Comparison of ENCODE assay signal across 21 cellular contexts in the genomic region with DNA sequence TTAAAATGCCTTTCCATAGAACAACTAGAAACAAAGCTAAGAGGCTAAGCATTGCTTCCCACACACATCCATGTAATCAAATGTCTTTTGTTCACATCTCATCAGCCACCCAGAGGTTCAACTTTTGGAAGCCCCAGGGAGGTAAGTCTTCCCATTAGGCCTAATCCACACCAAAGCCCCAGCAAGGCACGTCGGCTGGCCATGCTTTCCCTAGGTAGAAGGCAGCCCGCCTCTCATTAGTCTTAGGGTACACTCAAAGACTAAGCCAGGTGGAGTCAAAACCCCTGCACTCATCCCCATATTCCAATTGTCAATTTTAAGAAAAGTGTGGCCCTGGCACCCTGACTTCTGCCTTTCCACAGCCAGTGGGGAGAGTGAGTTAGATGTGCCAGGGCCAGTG.
"Had no signal": no experiment of that assay in that cellular context is flagged by ENCODE, and none has a peak within 500 bp of the region (broad histone marks: within the 10 kb centered on the region; RNA-seq: fewer than 3 reads in every experiment).

No MANE protein-coding gene starts in this region.

- H3K4me3 Mint-ChIP-seq: activated CD4-positive, alpha-beta memory T cell treated with anti-CD3 and anti-CD28 coated beads, Interleukin-2, amount 10 ng/mL, durations not matched to agents 7 days and 5 days; activated CD4-positive, alpha-beta T cell treated with anti-CD3 and anti-CD28 coated beads for 36 hours; activated naive CD4-positive, alpha-beta T cell treated with anti-CD3 and anti-CD28 coated beads, Interleukin-2, amount 10 ng/mL, durations not matched to agents 7 days and 5 days; activated naive CD8-positive, alpha-beta T cell treated with anti-CD3 and anti-CD28 coated beads for 36 hours; activated T-cell treated with anti-CD3 and anti-CD28 coated beads, Interleukin-2, amount 50 U/mL, for 72 hours; T-helper 17 cell had no signal

- H3K27me3 Mint-ChIP-seq: activated CD4-positive, alpha-beta memory T cell treated with anti-CD3 and anti-CD28 coated beads, Interleukin-2, amount 10 ng/mL, durations not matched to agents 7 days and 5 days; activated naive CD4-positive, alpha-beta T cell treated with anti-CD3 and anti-CD28 coated beads, Interleukin-2, amount 10 ng/mL, durations not matched to agents 7 days and 5 days had no signal

- ATAC-seq: activated CD4-positive, alpha-beta T cell treated with anti-CD3 and anti-CD28 coated beads for 36 hours; activated T-cell treated with anti-CD3 and anti-CD28 coated beads, Interleukin-2, amount 50 U/mL, for 72 hours; T-helper 17 cell had no signal

- DNase-seq: activated CD4-positive, alpha-beta memory T cell treated with anti-CD3 and anti-CD28 coated beads, Interleukin-2, amount 10 ng/mL, durations not matched to agents 7 days and 5 days; activated CD4-positive, alpha-beta T cell treated with anti-CD3 and anti-CD28 coated beads for 36 hours; activated CD4-positive, alpha-beta T cell treated with anti-CD3 and anti-CD28 coated beads, Interleukin-2, amount 50 U/mL, for 1 hour; activated CD4-positive, CD25-positive, alpha-beta regulatory T cell; activated CD8-positive, alpha-beta memory T cell treated with anti-CD3 and anti-CD28 coated beads, Interleukin-2, amount 50 U/mL, for 4 hours; activated gamma-delta T cell treated with Interleukin-2 at 50 U/mL for 16 hours; activated naive CD4-positive, alpha-beta T cell treated with anti-CD3 and anti-CD28 coated beads, Interleukin-2, amount 10 ng/mL, durations not matched to agents 7 days and 5 days; activated naive CD8-positive, alpha-beta T cell treated with anti-CD3 and anti-CD28 coated beads for 36 hours; activated T-cell treated with anti-CD3 and anti-CD28 coated beads, Interleukin-2, amount 50 U/mL, for 72 hours; brain microvascular endothelial cell; cerebellar nuclear complex; KBM-7; NCI-H1048; NCI-H146; NCI-H1930; NCI-H446 treated with DMSO at 0.1 percent for 48 hours; NCI-H748 treated with DMSO at 0.1 percent for 48 hours; SIG-M5; T-helper 17 cell; T-helper 9 cell had no signal

- H3K4me1 Mint-ChIP-seq: activated CD4-positive, alpha-beta memory T cell treated with anti-CD3 and anti-CD28 coated beads, Interleukin-2, amount 10 ng/mL, durations not matched to agents 7 days and 5 days; activated CD4-positive, alpha-beta T cell treated with anti-CD3 and anti-CD28 coated beads for 36 hours; activated naive CD4-positive, alpha-beta T cell treated with anti-CD3 and anti-CD28 coated beads, Interleukin-2, amount 10 ng/mL, durations not matched to agents 7 days and 5 days; activated naive CD8-positive, alpha-beta T cell treated with anti-CD3 and anti-CD28 coated beads for 36 hours; T-helper 17 cell had no signal

- H3K36me3 ChIP-seq: brain microvascular endothelial cell had no signal

- H3K27me3 ChIP-seq: brain microvascular endothelial cell had no signal

- H3K27ac Mint-ChIP-seq: activated CD4-positive, alpha-beta memory T cell treated with anti-CD3 and anti-CD28 coated beads, Interleukin-2, amount 10 ng/mL, durations not matched to agents 7 days and 5 days; activated CD4-positive, alpha-beta T cell treated with anti-CD3 and anti-CD28 coated beads for 36 hours; activated naive CD4-positive, alpha-beta T cell treated with anti-CD3 and anti-CD28 coated beads, Interleukin-2, amount 10 ng/mL, durations not matched to agents 7 days and 5 days; activated naive CD8-positive, alpha-beta T cell treated with anti-CD3 and anti-CD28 coated beads for 36 hours; activated T-cell treated with anti-CD3 and anti-CD28 coated beads, Interleukin-2, amount 50 U/mL, for 72 hours; activated T-helper 2 cell treated with anti-CD3 and anti-CD28 coated beads, Interferon-gamma antibody, Interleukin-2, Interleukin-4, amounts not matched to agents 10 μg/mL and 5 μg/mL and 100 μg/mL, durations not matched to agents 14 hours and 24 hours and 36 hours; T-helper 17 cell had no signal

- H3K27ac ChIP-seq: brain microvascular endothelial cell had no signal

- H3K36me3 Mint-ChIP-seq: activated naive CD4-positive, alpha-beta T cell treated with anti-CD3 and anti-CD28 coated beads, Interleukin-2, amount 10 ng/mL, durations not matched to agents 7 days and 5 days had no signal
